10 cellular contexts compared by ENCODE assay signal in the genomic region with DNA sequence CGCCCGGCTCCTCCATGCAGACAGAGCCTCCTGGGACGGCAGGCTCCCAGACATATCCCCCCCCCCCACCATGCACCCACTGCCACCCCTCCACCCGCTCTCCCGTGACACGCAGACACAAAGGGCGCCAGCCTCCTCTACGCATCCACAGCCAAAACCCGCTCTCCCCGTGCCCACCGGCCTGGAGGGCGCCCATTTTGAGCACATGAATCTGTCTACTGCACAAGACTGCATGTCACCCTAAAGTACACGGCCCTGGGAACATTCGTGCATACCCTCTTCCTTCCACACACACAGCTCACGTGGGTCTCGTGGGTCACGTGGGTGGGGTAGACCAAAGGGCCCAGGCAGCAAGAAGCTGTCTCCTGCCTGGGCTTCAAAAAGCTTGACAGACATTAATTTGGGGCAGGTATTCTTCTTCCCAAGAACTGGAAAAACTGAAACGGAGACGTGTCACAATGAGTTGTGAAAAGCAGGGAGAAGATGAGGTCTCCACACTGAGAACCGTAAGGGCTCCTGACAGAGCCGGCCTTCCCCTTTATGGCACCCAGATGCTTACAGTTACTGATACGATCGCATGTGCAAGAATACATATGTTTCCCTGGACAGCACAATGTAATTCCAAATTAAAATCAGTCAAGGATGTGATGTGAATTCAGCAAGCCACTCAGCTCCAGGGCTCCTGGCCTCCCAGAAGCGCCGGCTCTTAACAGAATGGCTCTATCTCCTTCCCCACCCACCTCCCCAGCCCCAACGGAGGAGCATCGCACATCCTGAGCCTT. TPM values are rescaled to one million over a fixed set of nuclear protein-coding genes. Genes with fewer than 3 reads are reported as not detected.
A peak's percentile ranks its signal among the peaks of the same experiment; 100 is the strongest.
DNase-seq lines count a peak whose midpoint lies in the region; ATAC-seq and TF ChIP-seq lines count a peak whose summit lies in the region.
"Had no signal": no experiment of that assay in that cellular context is flagged by ENCODE, and none has a peak within 500 bp of the region (broad histone marks: within the 10 kb centered on the region; RNA-seq: fewer than 3 reads in every experiment).

No MANE protein-coding gene starts in this region.

- TF ChIP-seq CTCF in heart left ventricle (IDR thresholded peaks at IDR 0.05) (no peak), fibroblast of the aortic adventitia (IDR thresholded peaks at IDR 0.05; ENCODE audit: insufficient read depth, low read length) (no peak), osteoblast (IDR thresholded peaks at IDR 0.05; ENCODE audit: extremely low read depth, low read depth, low read length) (no peak)

- no peaks in the 10 kb centered on the region for H3K79me2 ChIP-seq in osteoblast (ENCODE audit: insufficient read depth, low read length)

- in situ Hi-C loops in G401 (cut with HindIII; ENCODE audit: low sequenced_read_pairs): loop anchor here (25.0 kb wide), 1 partner anchor 268 kb away; no protein-coding TSS in a partner anchor

- H3K9me3 ChIP-seq in heart left ventricle: no peaks in the 10 kb centered on the region
- no peaks in the 10 kb centered on the region for H3K9me3 ChIP-seq in osteoblast (ENCODE audit: low read depth, low read length)
- H3K9me3 ChIP-seq in aorta (ENCODE audit: control insufficient read depth, low read length): no peaks in the 10 kb centered on the region

- intact Hi-C loops in heart left ventricle (cut with DNase I) (loop anchor here in 8 of 10 donors (1.0 to 10.0 kb wide), 11 partner anchors 71 to 271 kb away; no protein-coding TSS in a partner anchor), cardiac septum (cut with DNase I) (loop anchor here (1.0 to 10.0 kb wide), 4 partner anchors 73 to 269 kb away; no protein-coding TSS in a partner anchor), aorta (cut with DNase I) (loop anchor here (5.0 to 10.0 kb wide), 3 partner anchors 32 to 185 kb away; no protein-coding TSS in a partner anchor)

- H3K36me3 ChIP-seq in heart left ventricle (peaks cover 0 to 2% (median 0%) of the 10 kb centered on the region in 9 donors), osteoblast (ENCODE audit: insufficient read depth, low read length) (no peaks in the 10 kb centered on the region), aorta (ENCODE audit: control insufficient read depth in 1 of 2, insufficient read depth in 2 of 2, low read length in 1 of 2) (no peaks in the 10 kb centered on the region)

- H4K20me1 ChIP-seq in osteoblast (ENCODE audit: insufficient read depth, low read length): no peaks in the 10 kb centered on the region

- H3K4me1 ChIP-seq in heart left ventricle (peaks cover 0 to 51% (median 19%) of the 10 kb centered on the region in 12 donors), osteoblast (ENCODE audit: insufficient read depth, low read length) (peaks cover 32% of the 10 kb centered on the region), aorta (ENCODE audit: control insufficient read depth in 1 of 2, insufficient read depth in 2 of 2, low read length in 2 of 2) (peaks cover 0 to under 1% of the 10 kb centered on the region in 2 donors)

- H3K4me3 ChIP-seq in heart left ventricle (peak overlapping the region in 11 of 12 donors; percentile 56 to 88 (median 80)), fibroblast of the aortic adventitia (ENCODE audit: low read depth, low read length) (peak overlapping the region; percentile 71), osteoblast (ENCODE audit: insufficient read depth, low read length) (peak overlapping the region; percentile 86), aorta (ENCODE audit: low read length in 2 of 2) (peak overlapping the region; percentile 23 to 84)

- TF ChIP-seq POLR2A in heart left ventricle (IDR thresholded peaks at IDR 0.05): no peak

- peak overlapping the region; percentile 94 for H3K4me2 ChIP-seq in osteoblast (ENCODE audit: insufficient read depth, low read length)

- 59 to 74% (median 69%) methylated on average over 24 to 27 of the region's 27 CpGs for WGBS in heart left ventricle, 4 donors
- WGBS in aorta, 2 donors: 5% methylated on average over 27 of the region's 27 CpGs

- peak in 3 of 5 donors; percentile 49 to 58 (median 52) for DNase-seq in heart left ventricle
- no peak for DNase-seq in cardiac septum (ENCODE audit: low spot score)
- DNase-seq in fibroblast of the aortic adventitia (ENCODE audit: low read depth): peak; percentile 24
- no peak for DNase-seq in osteoblast (ENCODE audit: insufficient read length, low spot score, missing footprints)
- DNase-seq in aorta: peak in 1 of 2 donors; percentile 81
- DNase-seq in SW 1271 (lab: John Stamatoyannopoulos, UW): no peak
- no peak for DNase-seq in G401 (ENCODE audit: low spot score)
- DNase-seq in activated gamma-delta T cell (lab: John Stamatoyannopoulos, UW): no peak
- DNase-seq: NCI-H1092, small intestine had no signal

- ATAC-seq in heart left ventricle: no peak
- no peak for ATAC-seq in aorta (ENCODE audit: low FRiP score)

- H2AFZ ChIP-seq in osteoblast (ENCODE audit: low read length): peak overlapping the region; percentile 76

- H3K27ac ChIP-seq in heart left ventricle: peak overlapping the region in 10 of 12 donors; percentile 83 to 99 (median 96)
- H3K27ac ChIP-seq in osteoblast (ENCODE audit: low read depth, low read length): no peak overlapping the region
- H3K27ac ChIP-seq in aorta (ENCODE audit: low read depth in 1 of 2, low read length in 2 of 2): peak overlapping the region in 1 of 2 donors; percentile 95

- H3K27me3 ChIP-seq in heart left ventricle (no peaks in the 10 kb centered on the region), osteoblast (ENCODE audit: insufficient read depth, low read length) (no peaks in the 10 kb centered on the region), aorta (ENCODE audit: control insufficient read depth in 1 of 2, insufficient read depth in 2 of 2, low read length in 1 of 2) (no peaks in the 10 kb centered on the region)

RNA-seq across cellular contexts. Expression of gene TGFB3, which starts 2.0 kb away (rescaled TPM):
- total RNA-seq in heart left ventricle: 10 to 100 TPM; 13.3 to 44.0 (median 32.1) TPM
- 1 to 10 TPM; 7.9 to 8.6 TPM for polyA plus RNA-seq in heart left ventricle
- total RNA-seq in cardiac septum: 57.5 TPM
- total RNA-seq in fibroblast of the aortic adventitia (ENCODE audit: low replicate concordance): 9.9 and 15.2 TPM in 2 replicates
- total RNA-seq in osteoblast: 11.6 and 16.5 TPM in 2 replicates
- total RNA-seq in aorta: 100 to 1,000 TPM; 134 to 405 TPM
- 10 to 100 TPM; 30.2 to 54.5 TPM for polyA plus RNA-seq in aorta
- total RNA-seq in G401 (2014; rRNA removed; shearing (Covaris generic)): 3.1 and 3.9 TPM in 2 replicates

RNA-seq across cellular contexts. Expression of gene IFT43, which starts 5.7 kb away (rescaled TPM):
- total RNA-seq in heart left ventricle (10 to 100 TPM; 22.8 to 39.7 (median 30.8) TPM), cardiac septum (46.8 TPM), fibroblast of the aortic adventitia (ENCODE audit: low replicate concordance) (7.7 and 26.8 TPM in 2 replicates), osteoblast (25.6 and 32.6 TPM in 2 replicates), aorta (10 to 100 TPM; 44.3 to 64.0 TPM)
- polyA plus RNA-seq in heart left ventricle (10 to 100 TPM; 29.7 to 54.7 TPM), aorta (10 to 100 TPM; 42.1 to 62.5 TPM)
- total RNA-seq in G401 (2014; rRNA removed; shearing (Covaris generic)): 38.9 and 43.7 TPM in 2 replicates

Comparison
In these comparisons a context has a peak if more than half of its experiments do, and no peak if none do; other contexts are left out.
1. DNase-seq: peak in heart left ventricle (3 of 5) and fibroblast of the aortic adventitia (single experiment); none in cardiac septum (single experiment), osteoblast (single experiment), SW 1271 (0 of 2), G401 (single experiment) and activated gamma-delta T cell (single experiment).
2. Peak in every context shown above with its lines, with median percentiles within 50 percentile points of each other: H3K4me3 ChIP-seq.